15 cellular contexts compared by ENCODE assay signal in genomic region chr14:93109572-93110481, GRCh38. TPM values are rescaled to one million over a fixed set of nuclear protein-coding genes. Genes with fewer than 3 reads are reported as not detected.
DNase-seq lines count a peak whose midpoint lies in the region; FAIRE-seq and TF ChIP-seq lines count a peak whose summit lies in the region.
"Had no signal": no experiment of that assay in that cellular context is flagged by ENCODE, and none has a peak within 500 bp of the region (broad histone marks: within the 10 kb centered on the region; RNA-seq: fewer than 3 reads in every experiment).

No MANE protein-coding gene starts in this region.

- H3K18ac ChIP-seq in H9 (ENCODE audit: insufficient read length, low read depth, low read length) = no peak overlapping the region
- no peak overlapping the region for H3K18ac ChIP-seq in H1 (ENCODE audit: extremely low read depth, low read length)

- CTCF ChIA-PET in H1 (lab: Charles Lee; ENCODE audit: partially characterized antibody) = interaction anchor here (1.9 to 7.7 kb wide), 3 partner anchors 15 to 135 kb away, joined by 6 to 78 read pairs (median 20); no protein-coding TSS in a partner anchor

- H4K5ac ChIP-seq in H9 (ENCODE audit: insufficient read length, low read depth, low read length) (no peak overlapping the region), H1 (ENCODE audit: insufficient read length, low read depth, low read length) (no peak overlapping the region)

- H3K4me3 ChIP-seq in BLaER1 (no peak overlapping the region), H1 (ENCODE audit: extremely low read depth in 1 of 4, insufficient read depth in 2 of 4, low read depth in 3 of 4, low read length in 4 of 4) (no peak overlapping the region), neural progenitor cell (no peak overlapping the region)

- H3K36me3 ChIP-seq in BLaER1 (no peaks in the 10 kb centered on the region), H1 (ENCODE audit: control insufficient read depth in 2 of 4, insufficient read depth in 4 of 4, low read length in 3 of 4) (no peaks in the 10 kb centered on the region), neural progenitor cell (no peaks in the 10 kb centered on the region)

- H2BK15ac ChIP-seq in H9 (ENCODE audit: low read depth, low read length) (no peak overlapping the region), H1 (ENCODE audit: low read length) (no peak overlapping the region)

- H3T11ph ChIP-seq in H9 (ENCODE audit: low read length) = no peak overlapping the region

- no CpG with 5 or more reads among the region's 14 CpGs for WGBS in H9 (ENCODE audit: extremely low coverage, insufficient read length, low lambda C conversion rate)
- WGBS in H1 (ENCODE audit: extremely low coverage in 1 of 2, insufficient coverage in 1 of 2, insufficient read length in 1 of 2, insufficient replicate concordance in 2 of 2, low coverage in 1 of 2, low lambda C conversion rate in 2 of 2, missing lambda C conversion rate in 1 of 2), 2 experiments = 86% methylated on average over 14 of the region's 14 CpGs; no CpG with 5 or more reads in 1 of the 2 experiments

- H3K27ac Mint-ChIP-seq in H9 = peak overlapping the region; percentile 22 to 46 (median 34); a peak in 3 of 7 replicates
- H3K27ac Mint-ChIP-seq in neural progenitor cell = no peak overlapping the region
- H3K27ac Mint-ChIP-seq: CD8-positive, alpha-beta T cell had no signal

- H3F3A ChIP-seq in neural progenitor cell (ENCODE audit: low read depth) = peaks cover 18% of the 10 kb centered on the region

- no peak overlapping the region for H2AFZ ChIP-seq in H9 (ENCODE audit: low read length)
- no peak overlapping the region for H2AFZ ChIP-seq in H1 (ENCODE audit: low read length)
- no peak overlapping the region for H2AFZ ChIP-seq in neural progenitor cell (replicated peaks)

- no peak overlapping the region for H3K23ac ChIP-seq in H9 (ENCODE audit: insufficient read length, low read depth, low read length)
- no peak overlapping the region for H3K23ac ChIP-seq in H1 (ENCODE audit: insufficient read length)

- H2BK20ac ChIP-seq in H9 (ENCODE audit: low read depth, low read length, poor library complexity, severe bottlenecking) (no peak overlapping the region), H1 (ENCODE audit: low read length) (no peak overlapping the region)

- H3K27me3 ChIP-seq in BLaER1 (no peaks in the 10 kb centered on the region), H9 (ENCODE audit: insufficient read depth, low read length) (no peaks in the 10 kb centered on the region), H1 (replicated peaks in 1 of 4; ENCODE audit: control insufficient read depth in 3 of 4, extremely low read depth in 1 of 4, insufficient read depth in 3 of 4, low read length in 3 of 4) (no peaks in the 10 kb centered on the region), neural progenitor cell (peaks cover 14% of the 10 kb centered on the region)

- H4K8ac ChIP-seq in H9 (replicated peaks; ENCODE audit: insufficient read length, low read depth, low read length) (no peak overlapping the region), H1 (ENCODE audit: extremely low read depth, insufficient read depth, low read length) (no peak overlapping the region)

- H3K36me3 Mint-ChIP-seq in H9 (ENCODE audit: insufficient read depth in 1 of 3, low read depth in 3 of 3) = no peaks in the 10 kb centered on the region
- no peaks in the 10 kb centered on the region for H3K36me3 Mint-ChIP-seq in neural progenitor cell

- H3K9me3 ChIP-seq in BLaER1 (no peaks in the 10 kb centered on the region), H9 (ENCODE audit: control insufficient read depth, low read depth, low read length) (no peaks in the 10 kb centered on the region), H1 (ENCODE audit: insufficient read depth in 2 of 2, low read depth in 1 of 2, low read length in 1 of 2) (no peaks in the 10 kb centered on the region), neural progenitor cell (ENCODE audit: low read depth) (no peaks in the 10 kb centered on the region)

- FAIRE-seq in H1 (lab: Jason Lieb, UNC) (no peak), urothelium cell line (lab: Jason Lieb, UNC) (no peak)
- FAIRE-seq: RCC 7860 had no signal

- peaks cover 12% of the 10 kb centered on the region for H3K79me1 ChIP-seq in H9 (ENCODE audit: insufficient read depth, low read depth, low read length, poor library complexity, severe bottlenecking)
- H3K79me1 ChIP-seq in H1 (ENCODE audit: low read depth, low read length) = peaks cover 20% of the 10 kb centered on the region

- no peaks in the 10 kb centered on the region for H3K27me3 Mint-ChIP-seq in H9 (ENCODE audit: low read depth)
- peaks cover 6% of the 10 kb centered on the region for H3K27me3 Mint-ChIP-seq in neural progenitor cell (ENCODE audit: insufficient read depth, low read depth)

- no peak overlapping the region for H2BK5ac ChIP-seq in H9 (ENCODE audit: insufficient read length, low read length)
- 0 out of 2 replicates have a peak overlapping the region, but pooled peaks have one; percentile 18 for H2BK5ac ChIP-seq in H1 (ENCODE audit: low read depth, low read length)

- H3K27ac ChIP-seq in BLaER1 = no peak overlapping the region
- no peak overlapping the region for H3K27ac ChIP-seq in H9 (ENCODE audit: insufficient read length, low read depth, low read length)
- H3K27ac ChIP-seq in H1 (ENCODE audit: low read depth, low read length) = no peak overlapping the region
- no peak overlapping the region for H3K27ac ChIP-seq in neural progenitor cell

- TF ChIP-seq POLR2A in H1 (IDR thresholded peaks at IDR 0.05; ENCODE audit: control extremely low read depth in 1 of 2, low read depth in 2 of 2, low read length in 2 of 2) = no peak

- H3K79me2 ChIP-seq in H9 (ENCODE audit: insufficient read depth, low read length) (peaks cover 41% of the 10 kb centered on the region; the same call in 1 of the 2 replicates), H1 (ENCODE audit: control insufficient read depth in 1 of 2, insufficient read depth in 2 of 2, low read length in 2 of 2) (peaks cover 14 to 98% of the 10 kb centered on the region in 2 experiments; a peak in 3 of 4 replicates), neural progenitor cell (ENCODE audit: low read depth) (peaks cover 91% of the 10 kb centered on the region)

- no peaks in the 10 kb centered on the region; a peak in 1 of 5 replicates for H3K9me3 Mint-ChIP-seq in H9
- no peaks in the 10 kb centered on the region for H3K9me3 Mint-ChIP-seq in neural progenitor cell
- H3K9me3 Mint-ChIP-seq: CD8-positive, alpha-beta T cell had no signal

- peaks cover 7% of the 10 kb centered on the region for H3K23me2 ChIP-seq in H9 (ENCODE audit: insufficient read length, low read depth, low read length, poor library complexity, severe bottlenecking)
- peaks cover 11% of the 10 kb centered on the region for H3K23me2 ChIP-seq in H1 (ENCODE audit: low read depth, low read length)

- H3K4me1 Mint-ChIP-seq in H9 (peaks cover 49 to 70% of the 10 kb centered on the region in 2 experiments), neural progenitor cell (peaks cover 34% of the 10 kb centered on the region)

- H3K4me2 ChIP-seq in BLaER1 (peak overlapping the region; percentile 1; the same call in 1 of the 2 replicates), H9 (ENCODE audit: insufficient read depth, insufficient read length, low read length) (no peak overlapping the region), H1 (ENCODE audit: insufficient read depth in 1 of 2, low read depth in 2 of 2, low read length in 2 of 2) (no peak overlapping the region), neural progenitor cell (no peak overlapping the region)

- TF ChIP-seq RAD21 in H1 (IDR thresholded peaks at IDR 0.05 in 1 of 2, conservative IDR thresholded peaks at IDR 0.05 in 1 of 2; ENCODE audit: low read depth in 2 of 2, low read length in 2 of 2) = no peak

- no peak overlapping the region for H4K91ac ChIP-seq in H9 (ENCODE audit: insufficient read length, low read depth, low read length)
- no peak overlapping the region for H4K91ac ChIP-seq in H1 (replicated peaks; ENCODE audit: insufficient read length, low read length)

- H3K9ac ChIP-seq in BLaER1 (no peak overlapping the region), H9 (ENCODE audit: extremely low read depth, insufficient read length, low read length) (peak overlapping the region; percentile 36), H1 (replicated peaks in 1 of 4; ENCODE audit: extremely low read depth in 1 of 4, low read depth in 3 of 4, low read length in 3 of 4) (no peak overlapping the region), neural progenitor cell (no peak overlapping the region)

- H3K14ac ChIP-seq in H9 (ENCODE audit: insufficient read depth, low read length) (no peak overlapping the region), H1 (ENCODE audit: insufficient read length) (no peak overlapping the region)

- H2AK5ac ChIP-seq in H9 (ENCODE audit: insufficient read length, low read length) (no peak overlapping the region), H1 (ENCODE audit: low read depth, low read length) (no peak overlapping the region)

- H3K4me3 Mint-ChIP-seq in H9 = peak overlapping the region in 1 of 2 experiments; percentile 19; a peak in 1 of 5 replicates
- no peak overlapping the region for H3K4me3 Mint-ChIP-seq in neural progenitor cell
- H3K4me3 Mint-ChIP-seq: CD8-positive, alpha-beta T cell had no signal

- peaks cover 93% of the 10 kb centered on the region for H3K4me1 ChIP-seq in BLaER1
- H3K4me1 ChIP-seq in H9 (ENCODE audit: insufficient read depth, low read length) = peaks cover 6% of the 10 kb centered on the region; the same call in 1 of the 2 replicates
- peaks cover 13 to 20% (median 19%) of the 10 kb centered on the region in 4 experiments for H3K4me1 ChIP-seq in H1 (replicated peaks in 1 of 4; ENCODE audit: control insufficient read depth in 3 of 4, insufficient read depth in 4 of 4, low read length in 3 of 4)
- peaks cover 28% of the 10 kb centered on the region for H3K4me1 ChIP-seq in neural progenitor cell

- H3K56ac ChIP-seq in H9 (ENCODE audit: insufficient read length, low read depth, low read length) (no peak overlapping the region), H1 (replicated peaks; ENCODE audit: insufficient read length, low read depth, low read length) (no peak overlapping the region)

- DNase-seq in H9 = no peak
- peak; percentile 49 for DNase-seq in NOMO-1 treated with DMSO at 0.1 percent for 48 hours (lab: John Stamatoyannopoulos, UW; ENCODE audit: unreplicated experiment)
- DNase-seq in H1 (ENCODE audit: low read depth in 1 of 2, low spot score in 2 of 2) = no peak
- no peak for DNase-seq in neural progenitor cell (ENCODE audit: low spot score)
- DNase-seq in urothelium cell line (ENCODE audit: low spot score) = no peak
- DNase-seq in kidney tubule cell (ENCODE audit: low spot score) = no peak
- DNase-seq in NCI-H2227 treated with DMSO at 0.1 percent for 48 hours (lab: John Stamatoyannopoulos, UW) = no peak
- DNase-seq: CD8-positive, alpha-beta T cell; HCEC 1CT; NCI-H1092 treated with DMSO at 0.1 percent for 48 hours; NCI-H1694; NCI-H446; SHP77 treated with DMSO at 0.1 percent for 48 hours had no signal

- H2BK120ac ChIP-seq in H9 (ENCODE audit: low read depth, low read length, poor library complexity, severe bottlenecking) (no peak overlapping the region), H1 (replicated peaks; ENCODE audit: low read depth, low read length) (no peak overlapping the region)

- no peak overlapping the region for H2BK12ac ChIP-seq in H9 (ENCODE audit: insufficient read length, low read depth, low read length)
- no peak overlapping the region for H2BK12ac ChIP-seq in H1 (ENCODE audit: low read depth, low read length)

- POLR2A ChIA-PET in H1 (lab: Charles Lee; ENCODE audit: partially characterized antibody) = no interaction called here

- no peak for TF ChIP-seq EP300 in H1 (IDR thresholded peaks at IDR 0.05; ENCODE audit: borderline replicate concordance in 1 of 2, low read depth in 2 of 2, low read length in 2 of 2)

- H4K20me1 ChIP-seq in BLaER1 (peaks cover 85% of the 10 kb centered on the region), H9 (ENCODE audit: control insufficient read depth, insufficient read depth, insufficient read length) (no peaks in the 10 kb centered on the region), H1 (replicated peaks in 1 of 2; ENCODE audit: control insufficient read depth in 1 of 2, insufficient read depth in 2 of 2, low read length in 2 of 2) (peaks cover 18 to 27% of the 10 kb centered on the region in 2 experiments), neural progenitor cell (ENCODE audit: low read depth) (peaks cover 58% of the 10 kb centered on the region)

- no peak overlapping the region for H3K4ac ChIP-seq in H9 (ENCODE audit: low read depth, low read length)
- H3K4ac ChIP-seq in H1 (replicated peaks; ENCODE audit: insufficient read length, low read depth, low read length) = no peak overlapping the region

- TF ChIP-seq CTCF in H9 (conservative IDR thresholded peaks at IDR 0.05) (no peak), H1 (IDR thresholded peaks at IDR 0.05; ENCODE audit: control extremely low read depth in 1 of 3, insufficient read depth in 1 of 3, low read depth in 1 of 3, low read length in 3 of 3) (no peak), neural progenitor cell (IDR thresholded peaks at IDR 0.05) (no peak)

RNA-seq across cellular contexts. Expression of gene ITPK1, which starts 5.9 kb away (rescaled TPM):
- total RNA-seq in H9 (2021) (89.5 and 92.7 TPM in 2 replicates), neural progenitor cell (ENCODE audit: low replicate concordance) (25.8 and 34.6 TPM in 2 replicates)
- total RNA-seq in H1 (2021; fragmentation: NEBNext Ultra II Directional; extraction: Animal tissue kit (Norgen Biotek cat#: 25700)) = 143 and 148 TPM in 2 replicates
- polyA plus RNA-seq in H1 (2011; rRNA removed) = 108 and 114 TPM in 2 replicates
- 87.6 TPM for polyA plus RNA-seq in H1 (2011; cell fraction: cytosol; rRNA removed)
- 123 TPM for polyA plus RNA-seq in H1 (2011; cell fraction: nucleus; rRNA removed)
- 86.3 to 118 TPM (median 110 TPM) in 4 replicates for polyA plus RNA-seq in H1 (2012, experiment 1 of 2)
- polyA plus RNA-seq in H1 (2012, experiment 2 of 2) = 103 TPM
- polyA plus RNA-seq in H1 (2013, experiment 1 of 2) = 62.3 TPM
- polyA plus RNA-seq in H1 (2013, experiment 2 of 2) = 61.5 TPM
- polyA minus RNA-seq in H1 (2011; rRNA and poly(A)+ RNA removed) = 278 and 326 TPM in 2 replicates
- polyA minus RNA-seq in H1 (2011; cell fraction: cytosol; rRNA and poly(A)+ RNA removed) = 85.3 TPM
- polyA minus RNA-seq in H1 (2011; cell fraction: nucleus; rRNA and poly(A)+ RNA removed) = 55.2 TPM
